8 cellular contexts compared by ENCODE assay signal in the genomic region with DNA sequence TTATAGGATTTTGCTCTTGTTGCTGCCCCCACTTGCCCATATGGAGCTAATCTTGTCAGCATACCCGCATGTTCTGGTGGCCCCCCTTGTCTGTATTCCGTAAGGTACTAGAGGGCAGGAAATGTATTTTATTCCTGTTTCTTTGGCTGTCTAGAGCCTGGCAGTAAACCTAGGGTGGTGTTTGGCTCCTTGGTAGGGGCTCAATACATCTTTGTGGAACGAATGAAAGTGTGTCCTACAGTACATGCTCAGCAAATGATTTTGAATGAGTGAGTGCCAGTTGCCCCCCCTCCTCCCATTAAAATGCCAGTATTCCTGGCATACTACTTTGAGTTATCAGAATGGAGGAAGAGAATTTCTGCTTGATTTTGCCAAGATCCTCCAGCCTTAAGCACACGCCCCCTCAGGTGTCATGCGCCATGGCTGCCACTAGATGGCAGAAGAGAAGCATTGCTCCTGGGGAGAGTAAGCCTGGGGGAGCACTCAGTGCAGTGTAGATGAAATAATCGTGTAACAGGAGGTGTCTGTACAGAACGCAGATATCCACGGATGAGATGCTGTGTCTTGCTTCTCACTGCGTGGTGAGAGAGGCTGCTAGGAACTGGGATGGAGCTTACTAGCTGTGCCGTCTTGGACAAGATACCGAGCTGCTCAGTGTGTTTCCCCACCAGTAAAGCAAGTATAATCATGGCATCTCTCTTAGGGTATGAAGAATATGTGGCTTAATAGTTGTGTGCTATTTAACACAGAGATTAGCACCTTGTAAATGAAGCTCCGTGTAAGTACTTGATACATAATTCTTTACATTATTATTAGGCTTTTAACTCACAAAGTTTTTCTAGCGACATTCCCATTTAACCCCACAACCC. TPM values are rescaled to one million over a fixed set of nuclear protein-coding genes. Genes with fewer than 3 reads are reported as not detected.
A peak's percentile ranks its signal among the peaks of the same experiment; 100 is the strongest.
DNase-seq lines count a peak whose midpoint lies in the region; ATAC-seq and TF ChIP-seq lines count a peak whose summit lies in the region.

No MANE protein-coding gene starts in this region.

- no peak overlapping the region for H3K9ac ChIP-seq in NT2/D1 (ENCODE audit: insufficient read length, low read depth)

- no peaks in the 10 kb centered on the region for H3K36me3 ChIP-seq in NT2/D1 (ENCODE audit: insufficient read depth, insufficient read length, low read length)

- no peak overlapping the region for H3K4me3 Mint-ChIP-seq in natural killer cell treated with Interleukin-12 subunit alpha and Interleukin-12 subunit beta and Interleukin-15 and Interleukin-18, amount 100 ng/mL, for 72 hours
- no peak overlapping the region for H3K4me3 Mint-ChIP-seq in stimulated activated naive B cell treated with anti-CD40 and anti-IgM and Interleukin-4, amounts not matched to agents 10 μg/mL and 1 μg/mL and 100 μg/mL, for 72 hours

- no peaks in the 10 kb centered on the region for H3K9me3 Mint-ChIP-seq in natural killer cell treated with Interleukin-12 subunit alpha and Interleukin-12 subunit beta and Interleukin-15 and Interleukin-18, amount 100 ng/mL, for 72 hours
- no peaks in the 10 kb centered on the region for H3K9me3 Mint-ChIP-seq in stimulated activated naive B cell treated with anti-CD40 and anti-IgM and Interleukin-4, amounts not matched to agents 10 μg/mL and 1 μg/mL and 100 μg/mL, for 72 hours

- H3K27me3 Mint-ChIP-seq in natural killer cell treated with Interleukin-12 subunit alpha and Interleukin-12 subunit beta and Interleukin-15 and Interleukin-18, amount 100 ng/mL, for 72 hours: peaks cover 7 to 13% of the 10 kb centered on the region in 2 donors
- H3K27me3 Mint-ChIP-seq in stimulated activated naive B cell treated with anti-CD40 and anti-IgM and Interleukin-4, amounts not matched to agents 10 μg/mL and 1 μg/mL and 100 μg/mL, for 72 hours: peaks cover 8 to 15% of the 10 kb centered on the region in 2 donors

- H3K4me1 ChIP-seq in NT2/D1 (ENCODE audit: insufficient read depth, insufficient read length): peaks cover 2% of the 10 kb centered on the region

- TF ChIP-seq CTCF in AG09319 (IDR thresholded peaks at IDR 0.05; ENCODE audit: low read depth, low read length): peak; percentile 100

- ATAC-seq in GM18502 (IDR thresholded peaks at IDR 0.05; ENCODE audit: poor library complexity, unreplicated experiment) (peak; percentile 78), HG03354 (IDR thresholded peaks at IDR 0.05; ENCODE audit: poor library complexity, severe bottlenecking, unreplicated experiment) (peak; percentile 79), esophagus mucosa (peak; percentile 95)
- ATAC-seq in natural killer cell treated with Interleukin-12 subunit alpha and Interleukin-12 subunit beta and Interleukin-15 and Interleukin-18, amount 100 ng/mL, for 72 hours: peak; percentile 91 to 93
- peak; percentile 95 for ATAC-seq in stimulated activated naive B cell treated with anti-CD40 and anti-IgM and Interleukin-4, amounts not matched to agents 10 μg/mL and 1 μg/mL and 100 μg/mL, for 72 hours (replicated peaks)

- no peak overlapping the region for H3K4me3 ChIP-seq in NT2/D1 (ENCODE audit: insufficient read length, low read depth)

- H3K27ac Mint-ChIP-seq in natural killer cell treated with Interleukin-12 subunit alpha and Interleukin-12 subunit beta and Interleukin-15 and Interleukin-18, amount 100 ng/mL, for 72 hours: no peak overlapping the region
- no peak overlapping the region for H3K27ac Mint-ChIP-seq in stimulated activated naive B cell treated with anti-CD40 and anti-IgM and Interleukin-4, amounts not matched to agents 10 μg/mL and 1 μg/mL and 100 μg/mL, for 72 hours

- H3K27me3 ChIP-seq in NT2/D1 (ENCODE audit: insufficient read depth, insufficient read length): no peaks in the 10 kb centered on the region

- no peaks in the 10 kb centered on the region for H3K9me3 ChIP-seq in NT2/D1 (ENCODE audit: insufficient read depth, low read length)

- DNase-seq in AG09319 (ENCODE audit: extremely low read depth, low read depth) (peak; percentile 46), NT2/D1 (ENCODE audit: low read depth, low spot score) (peak; percentile 54)
- DNase-seq in activated CD8-positive, alpha-beta memory T cell treated with anti-CD3 and anti-CD28 coated beads, Interleukin-2, amount 50 U/mL, for 48 hours: peak; percentile 86
- peak; percentile 81 for DNase-seq in natural killer cell treated with Interleukin-12 subunit alpha and Interleukin-12 subunit beta and Interleukin-15 and Interleukin-18, amount 100 ng/mL, for 72 hours (ENCODE audit: low spot score)
- DNase-seq in stimulated activated naive B cell treated with anti-CD40 and anti-IgM and Interleukin-4, amounts not matched to agents 10 μg/mL and 1 μg/mL and 100 μg/mL, for 72 hours: peak; percentile 58

- H3K36me3 Mint-ChIP-seq in natural killer cell treated with Interleukin-12 subunit alpha and Interleukin-12 subunit beta and Interleukin-15 and Interleukin-18, amount 100 ng/mL, for 72 hours: no peaks in the 10 kb centered on the region
- H3K36me3 Mint-ChIP-seq in stimulated activated naive B cell treated with anti-CD40 and anti-IgM and Interleukin-4, amounts not matched to agents 10 μg/mL and 1 μg/mL and 100 μg/mL, for 72 hours: no peaks in the 10 kb centered on the region

- peaks cover 5 to 9% of the 10 kb centered on the region in 2 donors for H3K4me1 Mint-ChIP-seq in natural killer cell treated with Interleukin-12 subunit alpha and Interleukin-12 subunit beta and Interleukin-15 and Interleukin-18, amount 100 ng/mL, for 72 hours (ENCODE audit: low read depth in 2 of 2)
- H3K4me1 Mint-ChIP-seq in stimulated activated naive B cell treated with anti-CD40 and anti-IgM and Interleukin-4, amounts not matched to agents 10 μg/mL and 1 μg/mL and 100 μg/mL, for 72 hours: peaks cover 11 to 18% of the 10 kb centered on the region in 2 donors

RNA-seq across cellular contexts. Expression of gene RNF212, which starts 17.2 kb away (rescaled TPM):
- total RNA-seq in esophagus mucosa: 1.4 TPM
- 1 to 10 TPM in 1 of 2 donors, under 1 TPM in 1; 0.89 to 1.5 TPM for total RNA-seq in natural killer cell treated with Interleukin-12 subunit alpha and Interleukin-12 subunit beta and Interleukin-15 and Interleukin-18, amount 100 ng/mL, for 72 hours

RNA-seq across cellular contexts. Expression of gene SPON2, which starts 41.8 kb away (rescaled TPM):
- total RNA-seq in esophagus mucosa: 9.4 TPM
- total RNA-seq in natural killer cell treated with Interleukin-12 subunit alpha and Interleukin-12 subunit beta and Interleukin-15 and Interleukin-18, amount 100 ng/mL, for 72 hours: 10 to 100 TPM in 1 of 2 donors, 1 to 10 TPM in 1; 1.5 to 13.6 TPM
